Comparison of ENCODE assay signal across 3 cellular contexts in genomic region chr19:39422020-39422419, GRCh38.
TF ChIP-seq lines count a peak whose summit lies in the region.

No MANE protein-coding gene starts in this region.

TF ChIP-seq in A549, 52 proteins besides CTCF, POLR2A, EP300 and RAD21:
- no peak for TF ChIP-seq HES2 (IDR thresholded peaks at IDR 0.05)
- peak; percentile 93 for TF ChIP-seq MAFK (IDR thresholded peaks at IDR 0.05; ENCODE audit: partially characterized antibody)
TF ChIP-seq in A549: peak in this region for 1.

TF ChIP-seq in K562, 482 proteins besides CTCF, POLR2A, EP300 and RAD21:
- TF ChIP-seq HNRNPLL (IDR thresholded peaks at IDR 0.05; ENCODE audit: low read depth, low read length, poor library complexity, severe bottlenecking), result no peak
- TF ChIP-seq C11orf30 (IDR thresholded peaks at IDR 0.05; ENCODE audit: low read depth), result 0 out of 2 replicates have a peak, but pooled peaks have one; percentile 30
- TF ChIP-seq ZBTB33 (CRISPR knock-in tag; IDR thresholded peaks at IDR 0.05), result peak; percentile 52; the same call in 1 of the 2 replicates
- peak; percentile 37; the same call in 1 of the 2 replicates for TF ChIP-seq MAFG (tag; conservative IDR thresholded peaks at IDR 0.05)
- TF ChIP-seq ZNF316 (IDR thresholded peaks at IDR 0.05), result peak; percentile 55
- TF ChIP-seq ZNF764 (CRISPR knock-in tag; IDR thresholded peaks at IDR 0.05; ENCODE audit: low read depth), result no peak

TF ChIP-seq in WTC11, 78 proteins besides CTCF, POLR2A, EP300 and RAD21:
- TF ChIP-seq HMGA2 (CRISPR knock-in tag; IDR thresholded peaks at IDR 0.05) (no peak), E2F1 (CRISPR knock-in tag; IDR thresholded peaks at IDR 0.05) (no peak), ZNF423 (CRISPR knock-in tag; IDR thresholded peaks at IDR 0.05) (no peak), ETV6 (CRISPR knock-in tag; IDR thresholded peaks at IDR 0.05) (no peak), NR3C1 (CRISPR knock-in tag; conservative IDR thresholded peaks at IDR 0.05; ENCODE audit: low read depth) (no peak), NR1H2 (CRISPR knock-in tag; IDR thresholded peaks at IDR 0.05) (no peak), ZNF512 (CRISPR knock-in tag; IDR thresholded peaks at IDR 0.05; ENCODE audit: borderline replicate concordance) (no peak), KAT7 (CRISPR knock-in tag; IDR thresholded peaks at IDR 0.05; ENCODE audit: borderline replicate concordance) (no peak), ATF6 (CRISPR knock-in tag; IDR thresholded peaks at IDR 0.05) (no peak), ERG (CRISPR knock-in tag; IDR thresholded peaks at IDR 0.05) (no peak), ZNF121 (CRISPR knock-in tag; IDR thresholded peaks at IDR 0.05) (no peak)
